Comparison of ENCODE assay signal across 22 cellular contexts in genomic region chrX:30253257-30253656, GRCh38. TPM values are rescaled to one million over a fixed set of nuclear protein-coding genes. Genes with fewer than 3 reads are reported as not detected.
DNase-seq lines count a peak whose midpoint lies in the region; ATAC-seq and TF ChIP-seq lines count a peak whose summit lies in the region.
"Had no signal": no experiment of that assay in that cellular context is flagged by ENCODE, and none has a peak within 500 bp of the region (broad histone marks: within the 10 kb centered on the region; RNA-seq: fewer than 3 reads in every experiment).

No MANE protein-coding gene starts in this region.

- H3K27me3 Mint-ChIP-seq in mesothelial cell of epicardium (ENCODE audit: low read depth) = no peaks in the 10 kb centered on the region
- H3K27me3 Mint-ChIP-seq in activated naive CD4-positive, alpha-beta T cell treated with anti-CD3 and anti-CD28 coated beads for 36 hours (ENCODE audit: low read depth) = no peaks in the 10 kb centered on the region

- intact Hi-C loops in activated naive CD4-positive, alpha-beta T cell treated with anti-CD3 and anti-CD28 coated beads for 36 hours (cut with micrococcal nuclease) = no loop called here

- ATAC-seq in GM18511 (IDR thresholded peaks at IDR 0.05; ENCODE audit: unreplicated experiment) = peak; percentile 63
- peak; percentile 59 for ATAC-seq in HG02763 (IDR thresholded peaks at IDR 0.05; ENCODE audit: unreplicated experiment)
- peak; percentile 74 for ATAC-seq in HG03442 (IDR thresholded peaks at IDR 0.05; ENCODE audit: unreplicated experiment)
- ATAC-seq in HG02970 (IDR thresholded peaks at IDR 0.05; ENCODE audit: low FRiP score, unreplicated experiment) = no peak
- ATAC-seq: sciatic nerve had no signal

- CTCF ChIA-PET in activated naive CD4-positive, alpha-beta T cell treated with anti-CD3 and anti-CD28 coated beads for 36 hours (lab: Charles Lee) = no interaction called here

- no peak overlapping the region for H3K27ac Mint-ChIP-seq in mesothelial cell of epicardium
- no peak overlapping the region for H3K27ac Mint-ChIP-seq in activated naive CD4-positive, alpha-beta T cell treated with anti-CD3 and anti-CD28 coated beads for 36 hours
- H3K27ac Mint-ChIP-seq: CD4-positive, CD25-positive, alpha-beta regulatory T cell had no signal

- H3K9me3 Mint-ChIP-seq in mesothelial cell of epicardium = peaks cover 25% of the 10 kb centered on the region
- no peaks in the 10 kb centered on the region for H3K9me3 Mint-ChIP-seq in activated naive CD4-positive, alpha-beta T cell treated with anti-CD3 and anti-CD28 coated beads for 36 hours

- peak; percentile 11 for DNase-seq in GM20000 (ENCODE audit: low spot score)
- DNase-seq in mesothelial cell of epicardium (ENCODE audit: low spot score in 2 of 2, unreplicated experiment in 2 of 2) = no peak
- no peak for DNase-seq in NCI-H510A treated with DMSO at 0.1 percent for 48 hours (lab: John Stamatoyannopoulos, UW)
- no peak for DNase-seq in activated naive CD4-positive, alpha-beta T cell treated with anti-CD3 and anti-CD28 coated beads for 36 hours
- DNase-seq: CD4-positive, CD25-positive, alpha-beta regulatory T cell; DMS79 treated with DMSO at 0.1 percent for 48 hours; erythroblast; GOT3; KG1; NCI-H1048; NCI-H2081; occipital lobe had no signal

- TF ChIP-seq CTCF in GM20000 (IDR thresholded peaks at IDR 0.05; ENCODE audit: extremely low read depth, missing control alignments) (no peak), mesothelial cell of epicardium (IDR thresholded peaks at IDR 0.05; ENCODE audit: unreplicated experiment) (no peak)

- H3K4me3 Mint-ChIP-seq in mesothelial cell of epicardium = no peak overlapping the region
- H3K4me3 Mint-ChIP-seq in activated naive CD4-positive, alpha-beta T cell treated with anti-CD3 and anti-CD28 coated beads for 36 hours = no peak overlapping the region
- H3K4me3 Mint-ChIP-seq: CD4-positive, CD25-positive, alpha-beta regulatory T cell had no signal

- H3K36me3 Mint-ChIP-seq in mesothelial cell of epicardium = no peaks in the 10 kb centered on the region
- no peaks in the 10 kb centered on the region for H3K36me3 Mint-ChIP-seq in activated naive CD4-positive, alpha-beta T cell treated with anti-CD3 and anti-CD28 coated beads for 36 hours (ENCODE audit: low read depth)
- H3K36me3 Mint-ChIP-seq: CD4-positive, CD25-positive, alpha-beta regulatory T cell had no signal

- no peaks in the 10 kb centered on the region for H3K4me1 Mint-ChIP-seq in mesothelial cell of epicardium
- H3K4me1 Mint-ChIP-seq in activated naive CD4-positive, alpha-beta T cell treated with anti-CD3 and anti-CD28 coated beads for 36 hours (ENCODE audit: low read depth) = no peaks in the 10 kb centered on the region
- H3K4me1 Mint-ChIP-seq: CD4-positive, CD25-positive, alpha-beta regulatory T cell had no signal

RNA-seq across cellular contexts. Expression of gene MAGEB1, which starts 6.3 kb away (rescaled TPM):
- not detected in 3 replicates for total RNA-seq in mesothelial cell of epicardium
- total RNA-seq in activated naive CD4-positive, alpha-beta T cell treated with anti-CD3 and anti-CD28 coated beads for 36 hours = not detected
- total RNA-seq: activated CD8-positive, alpha-beta memory T cell treated with anti-CD3 and anti-CD28 coated beads for 36 hours; CD4-positive, CD25-positive, alpha-beta regulatory T cell; dermis microvascular lymphatic vessel endothelial cell; liver; occipital lobe; sciatic nerve; T-helper 2 cell treated with Interferon-gamma antibody and Interleukin-4, amounts not matched to agents 100 ng/mL and 5 ng/mL, for 36 hours; urinary bladder had no signal

RNA-seq across cellular contexts. Expression of gene MAGEB4, which starts 11.5 kb away (rescaled TPM):
- not detected in 3 replicates for total RNA-seq in mesothelial cell of epicardium
- total RNA-seq in activated naive CD4-positive, alpha-beta T cell treated with anti-CD3 and anti-CD28 coated beads for 36 hours = not detected
- total RNA-seq: activated CD8-positive, alpha-beta memory T cell treated with anti-CD3 and anti-CD28 coated beads for 36 hours; CD4-positive, CD25-positive, alpha-beta regulatory T cell; dermis microvascular lymphatic vessel endothelial cell; liver; occipital lobe; sciatic nerve; T-helper 2 cell treated with Interferon-gamma antibody and Interleukin-4, amounts not matched to agents 100 ng/mL and 5 ng/mL, for 36 hours; urinary bladder had no signal

RNA-seq across cellular contexts. Expression of gene MAGEB3, which starts 22.8 kb away (rescaled TPM):
- 0.09 to 0.31 TPM (median 0.27 TPM) in 3 replicates for total RNA-seq in mesothelial cell of epicardium
- total RNA-seq in activated naive CD4-positive, alpha-beta T cell treated with anti-CD3 and anti-CD28 coated beads for 36 hours = not detected
- total RNA-seq: activated CD8-positive, alpha-beta memory T cell treated with anti-CD3 and anti-CD28 coated beads for 36 hours; CD4-positive, CD25-positive, alpha-beta regulatory T cell; dermis microvascular lymphatic vessel endothelial cell; liver; occipital lobe; sciatic nerve; T-helper 2 cell treated with Interferon-gamma antibody and Interleukin-4, amounts not matched to agents 100 ng/mL and 5 ng/mL, for 36 hours; urinary bladder had no signal

RNA-seq across cellular contexts. Expression of gene MAGEB2, which starts 37.9 kb away (rescaled TPM):
- not detected in 3 replicates for total RNA-seq in mesothelial cell of epicardium
- not detected for total RNA-seq in activated naive CD4-positive, alpha-beta T cell treated with anti-CD3 and anti-CD28 coated beads for 36 hours
- total RNA-seq: activated CD8-positive, alpha-beta memory T cell treated with anti-CD3 and anti-CD28 coated beads for 36 hours; CD4-positive, CD25-positive, alpha-beta regulatory T cell; dermis microvascular lymphatic vessel endothelial cell; liver; occipital lobe; sciatic nerve; T-helper 2 cell treated with Interferon-gamma antibody and Interleukin-4, amounts not matched to agents 100 ng/mL and 5 ng/mL, for 36 hours; urinary bladder had no signal

RNA-seq across cellular contexts. Expression of gene NR0B1, which starts 55.9 kb away (rescaled TPM):
- total RNA-seq in mesothelial cell of epicardium = 1.2 to 1.8 TPM (median 1.3 TPM) in 3 replicates
- total RNA-seq in activated naive CD4-positive, alpha-beta T cell treated with anti-CD3 and anti-CD28 coated beads for 36 hours = not detected
- total RNA-seq: activated CD8-positive, alpha-beta memory T cell treated with anti-CD3 and anti-CD28 coated beads for 36 hours; CD4-positive, CD25-positive, alpha-beta regulatory T cell; dermis microvascular lymphatic vessel endothelial cell; liver; T-helper 2 cell treated with Interferon-gamma antibody and Interleukin-4, amounts not matched to agents 100 ng/mL and 5 ng/mL, for 36 hours; urinary bladder had no signal
